Comparison of ENCODE assay signal across 13 cellular contexts in the genomic region with DNA sequence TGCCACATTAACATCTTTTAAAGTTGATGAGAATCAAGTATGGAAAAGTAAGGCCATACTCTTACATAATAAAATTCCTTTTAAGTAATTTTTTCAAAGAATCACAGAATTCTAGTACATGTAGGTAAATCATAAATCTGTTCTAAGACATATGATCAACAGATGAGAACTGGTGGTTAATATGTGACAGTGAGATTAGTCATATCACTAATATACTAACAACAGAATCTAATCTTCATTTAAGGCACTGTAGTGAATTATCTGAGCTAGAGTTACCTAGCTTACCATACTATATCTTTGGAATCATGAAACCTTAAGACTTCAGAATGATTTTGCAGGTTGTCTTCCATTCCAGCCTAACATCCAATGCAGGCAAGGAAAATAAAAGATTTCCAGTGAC. TPM values are rescaled to one million over a fixed set of nuclear protein-coding genes. Genes with fewer than 3 reads are reported as not detected.
DNase-seq lines count a peak whose midpoint lies in the region; ATAC-seq lines count a peak whose summit lies in the region.
"Had no signal": no experiment of that assay in that cellular context is flagged by ENCODE, and none has a peak within 500 bp of the region (broad histone marks: within the 10 kb centered on the region; RNA-seq: fewer than 3 reads in every experiment).

No MANE protein-coding gene starts in this region.

- H3K4me3 ChIP-seq in CD8-positive, alpha-beta memory T cell (ENCODE audit: low read length), result no peak overlapping the region
- H3K4me3 ChIP-seq in SJCRH30, result no peak overlapping the region

- peak overlapping the region in 7 of 8 donors; percentile 29 to 99 (median 96) for H3K27ac Mint-ChIP-seq in CD8-positive, alpha-beta memory T cell
- peak overlapping the region; percentile 97 for H3K27ac Mint-ChIP-seq in T-helper 17 cell
- H3K27ac Mint-ChIP-seq: stimulated activated naive B cell treated with anti-CD40 and anti-IgM and Interleukin-4, amounts not matched to agents 10 μg/mL and 1 μg/mL and 100 μg/mL, for 72 hours had no signal

- POLR2A ChIA-PET in CD8-positive, alpha-beta memory T cell (lab: Charles Lee), result interaction anchor here (1.6 to 3.0 kb wide), 2 partner anchors 24 to 150 kb away, joined by 3 to 16 read pairs; no protein-coding TSS in a partner anchor

- CTCF ChIA-PET in CD8-positive, alpha-beta memory T cell (lab: Charles Lee), result no interaction called here

- H3K27ac ChIP-seq in CD8-positive, alpha-beta memory T cell (ENCODE audit: low read depth, low read length), result no peak overlapping the region
- H3K27ac ChIP-seq in SJCRH30, result no peak overlapping the region
- H3K27ac ChIP-seq: KMS-11 had no signal

- peak overlapping the region in 1 of 7 donors; percentile 77 for H3K4me3 Mint-ChIP-seq in CD8-positive, alpha-beta memory T cell
- H3K4me3 Mint-ChIP-seq in T-helper 17 cell, result no peak overlapping the region
- H3K4me3 Mint-ChIP-seq: stimulated activated naive B cell treated with anti-CD40 and anti-IgM and Interleukin-4, amounts not matched to agents 10 μg/mL and 1 μg/mL and 100 μg/mL, for 72 hours had no signal

- DNase-seq in CD8-positive, alpha-beta memory T cell, result no peak
- no peak for DNase-seq in T-helper 17 cell
- no peak for DNase-seq in SKM-1 (lab: John Stamatoyannopoulos, UW; ENCODE audit: unreplicated experiment)
- DNase-seq in NCI-H1436 treated with DMSO at 0.1 percent for 48 hours (lab: John Stamatoyannopoulos, UW), result no peak
- no peak for DNase-seq in SJCRH30
- DNase-seq: NCI-H2171; OCI-M1; stimulated activated naive B cell treated with anti-CD40 and anti-IgM and Interleukin-4, amounts not matched to agents 10 μg/mL and 1 μg/mL and 100 μg/mL, for 72 hours had no signal

- H3K9me3 ChIP-seq in CD8-positive, alpha-beta memory T cell (ENCODE audit: low read length), result no peaks in the 10 kb centered on the region
- no peaks in the 10 kb centered on the region for H3K9me3 ChIP-seq in T-helper 17 cell (ENCODE audit: control insufficient read depth, low read length, poor library complexity, severe bottlenecking)
- H3K9me3 ChIP-seq in SJCRH30 (replicated peaks), result no peaks in the 10 kb centered on the region

- H3K4me1 ChIP-seq in CD8-positive, alpha-beta memory T cell (ENCODE audit: insufficient read depth, low read length), result peaks cover 26% of the 10 kb centered on the region
- 0 out of 2 replicates have a peak, but pooled peaks cover 3% of the 10 kb centered on the region for H3K4me1 ChIP-seq in SJCRH30

- ATAC-seq in GM18870 (IDR thresholded peaks at IDR 0.05; ENCODE audit: unreplicated experiment) (peak; percentile 79), HG02938 (IDR thresholded peaks at IDR 0.05; ENCODE audit: unreplicated experiment) (peak; percentile 86), T-helper 17 cell (no peak), GM19328 (IDR thresholded peaks at IDR 0.05; ENCODE audit: unreplicated experiment) (no peak)

- peaks cover 7 to 25% (median 8%) of the 10 kb centered on the region in 3 donors for H3K36me3 Mint-ChIP-seq in CD8-positive, alpha-beta memory T cell
- H3K36me3 Mint-ChIP-seq in T-helper 17 cell (ENCODE audit: low read depth), result no peaks in the 10 kb centered on the region

- H3K27me3 Mint-ChIP-seq in CD8-positive, alpha-beta memory T cell, result no peaks in the 10 kb centered on the region
- H3K27me3 Mint-ChIP-seq in T-helper 17 cell, result no peaks in the 10 kb centered on the region
- H3K27me3 Mint-ChIP-seq: stimulated activated naive B cell treated with anti-CD40 and anti-IgM and Interleukin-4, amounts not matched to agents 10 μg/mL and 1 μg/mL and 100 μg/mL, for 72 hours had no signal

- H3K4me1 Mint-ChIP-seq in CD8-positive, alpha-beta memory T cell, result peaks cover 34 to 51% (median 47%) of the 10 kb centered on the region in 3 donors
- peaks cover 19% of the 10 kb centered on the region for H3K4me1 Mint-ChIP-seq in T-helper 17 cell

- no peaks in the 10 kb centered on the region for H3K27me3 ChIP-seq in CD8-positive, alpha-beta memory T cell (ENCODE audit: insufficient read depth, low read length, poor library complexity, severe bottlenecking)
- H3K27me3 ChIP-seq in SJCRH30, result no peaks in the 10 kb centered on the region

- H3K36me3 ChIP-seq in CD8-positive, alpha-beta memory T cell (ENCODE audit: insufficient read depth, low read length), result no peaks in the 10 kb centered on the region
- peaks cover 5% of the 10 kb centered on the region; the same call in 1 of the 2 replicates for H3K36me3 ChIP-seq in SJCRH30

- peaks cover 0 to 2% (median 0%) of the 10 kb centered on the region in 5 donors for H3K9me3 Mint-ChIP-seq in CD8-positive, alpha-beta memory T cell
- H3K9me3 Mint-ChIP-seq: stimulated activated naive B cell treated with anti-CD40 and anti-IgM and Interleukin-4, amounts not matched to agents 10 μg/mL and 1 μg/mL and 100 μg/mL, for 72 hours had no signal

RNA-seq across cellular contexts. Expression of a gene that starts 11.6 kb away (rescaled TPM):
- not detected for total RNA-seq in CD8-positive, alpha-beta memory T cell
- polyA plus RNA-seq in CD8-positive, alpha-beta memory T cell, result 0.49 TPM
- not detected for total RNA-seq in T-helper 17 cell
- 0.45 and 0.48 TPM in 2 replicates for total RNA-seq in SJCRH30 (2014; rRNA removed; shearing (Covaris generic))
- total RNA-seq: G401 had no signal

Comparison
In these comparisons a context has a peak if more than half of its experiments do, and no peak if none do; other contexts are left out.
1. ATAC-seq: peak in GM18870 (single experiment) and HG02938 (single experiment); none in T-helper 17 cell (single experiment) and GM19328 (single experiment).